In genomic region chr13:23707674-23708073, GRCh38 we compare ENCODE assay signal across 10 cellular contexts.
A peak's percentile ranks its signal among the peaks of the same experiment; 100 is the strongest.
DNase-seq lines count a peak whose midpoint lies in the region; ATAC-seq and TF ChIP-seq lines count a peak whose summit lies in the region.
"Had no signal": no experiment of that assay in that cellular context is flagged by ENCODE, and none has a peak within 500 bp of the region (broad histone marks: within the 10 kb centered on the region; RNA-seq: fewer than 3 reads in every experiment).

No MANE protein-coding gene starts in this region.

- H3K36me3 ChIP-seq in MM.1S (replicated peaks; ENCODE audit: insufficient read depth, low read length) (no peaks in the 10 kb centered on the region), brain microvascular endothelial cell (replicated peaks) (no peaks in the 10 kb centered on the region), lower lobe of right lung (no peaks in the 10 kb centered on the region)

- H3K9me3 ChIP-seq in MM.1S (replicated peaks; ENCODE audit: insufficient read depth, low read length) (no peaks in the 10 kb centered on the region), lower lobe of right lung (no peaks in the 10 kb centered on the region)

- H3K4me3 ChIP-seq in MM.1S (ENCODE audit: low read length) (no peak overlapping the region), brain microvascular endothelial cell (ENCODE audit: low read depth, low read length) (no peak overlapping the region), lower lobe of right lung (no peak overlapping the region)
- H3K4me3 ChIP-seq: skin epidermis had no signal

- H3F3A ChIP-seq in MM.1S (ENCODE audit: insufficient read depth, low read length): no peaks in the 10 kb centered on the region

- no peak overlapping the region for H3K4me2 ChIP-seq in MM.1S (ENCODE audit: low read depth, low read length)

- H3K9me2 ChIP-seq in MM.1S (replicated peaks; ENCODE audit: insufficient read depth, low read length): no peaks in the 10 kb centered on the region

- TF ChIP-seq CTCF in MM.1S (IDR thresholded peaks at IDR 0.05; ENCODE audit: low read length) (peak; percentile 12; the same call in 1 of the 2 replicates), brain microvascular endothelial cell (IDR thresholded peaks at IDR 0.05; ENCODE audit: low read depth, low read length, missing control alignments) (peak; percentile 70), lower lobe of right lung (IDR thresholded peaks at IDR 0.05) (peak; percentile 23)

- intact Hi-C loops in lower lobe of right lung (cut with DNase I) (no loop called here), posterior cingulate gyrus (cut with DNase I) (no loop called here)

- H3K79me2 ChIP-seq in MM.1S (ENCODE audit: low read length): no peaks in the 10 kb centered on the region

- peak; percentile 52 for DNase-seq in GM03348 (ENCODE audit: low spot score)
- peak; percentile 11 for DNase-seq in MM.1S
- peak; percentile 42 for DNase-seq in brain microvascular endothelial cell
- DNase-seq in lower lobe of right lung: no peak
- DNase-seq in posterior cingulate gyrus: no peak
- no peak for DNase-seq in NCI-H1930 (lab: John Stamatoyannopoulos, UW)
- DNase-seq: activated naive CD8-positive, alpha-beta T cell treated with anti-CD3 and anti-CD28 coated beads, Interleukin-2, amount 10 ng/mL, durations not matched to agents 7 days and 5 days; NCI-H1105 treated with DMSO at 0.1 percent for 48 hours had no signal

- no peak overlapping the region for H2AFZ ChIP-seq in MM.1S (ENCODE audit: low read length)

- H4K20me1 ChIP-seq in MM.1S (ENCODE audit: insufficient read depth, low read length): no peaks in the 10 kb centered on the region

- H3K27ac ChIP-seq in MM.1S (ENCODE audit: low read length) (no peak overlapping the region), brain microvascular endothelial cell (no peak overlapping the region), lower lobe of right lung (no peak overlapping the region)
- H3K27ac ChIP-seq: skin epidermis had no signal

- H3K9ac ChIP-seq in MM.1S (ENCODE audit: low read length): no peak overlapping the region

- in situ Hi-C loops in brain microvascular endothelial cell (cut with HindIII; ENCODE audit: low pct_ligation_motif_present, low sequenced_read_pairs): no loop called here

- H3K4me1 ChIP-seq in MM.1S (ENCODE audit: low read length) (no peaks in the 10 kb centered on the region), lower lobe of right lung (peaks cover 7% of the 10 kb centered on the region)

- H3K27me3 ChIP-seq in MM.1S (replicated peaks; ENCODE audit: insufficient read depth, low read length): no peaks in the 10 kb centered on the region
- H3K27me3 ChIP-seq in brain microvascular endothelial cell (replicated peaks): no peaks in the 10 kb centered on the region
- H3K27me3 ChIP-seq in lower lobe of right lung (ENCODE audit: low read depth): no peaks in the 10 kb centered on the region

- ATAC-seq in lower lobe of right lung: no peak
- ATAC-seq in HG03196 (IDR thresholded peaks at IDR 0.05; ENCODE audit: unreplicated experiment): no peak

Comparison
In these comparisons a context has a peak if more than half of its experiments do, and no peak if none do; other contexts are left out.
1. DNase-seq: peak in GM03348 (single experiment), MM.1S (single experiment) and brain microvascular endothelial cell (single experiment); none in lower lobe of right lung (single experiment), posterior cingulate gyrus (0 of 10) and NCI-H1930 (0 of 2).
2. CTCF ChIP-seq: peak in every context shown above with its lines; median percentile 70 in brain microvascular endothelial cell; 23 in lower lobe of right lung; 12 in MM.1S.